10 cellular contexts compared by ENCODE assay signal in genomic region chr7:142939226-142939910, GRCh38. TPM values are rescaled to one million over a fixed set of nuclear protein-coding genes. Genes with fewer than 3 reads are reported as not detected.
DNase-seq lines count a peak whose midpoint lies in the region; ATAC-seq and TF ChIP-seq lines count a peak whose summit lies in the region.
"Had no signal": no experiment of that assay in that cellular context is flagged by ENCODE, and none has a peak within 500 bp of the region (broad histone marks: within the 10 kb centered on the region; RNA-seq: fewer than 3 reads in every experiment).

TSS of gene LLCFC1 (plus strand) at chr7:142939484. CDS start at chr7:142939622, 138 bp downstream.

- H3K4me3 Mint-ChIP-seq in activated naive CD8-positive, alpha-beta T cell treated with anti-CD3 and anti-CD28 coated beads for 36 hours: no peak within 1 kb of the TSS
- H3K4me3 Mint-ChIP-seq in activated naive CD8-positive, alpha-beta T cell treated with anti-CD3 and anti-CD28 coated beads, Interleukin-2, amount 50 U/mL, for 24 hours: no peak within 1 kb of the TSS
- no peak within 1 kb of the TSS for H3K4me3 Mint-ChIP-seq in endothelial cell (ENCODE audit: unreplicated experiment)
- H3K4me3 Mint-ChIP-seq: naive B cell had no signal

- no peaks in the 10 kb centered on the region for H3K9me3 ChIP-seq in stomach
- H3K9me3 ChIP-seq: adrenal gland had no signal

- no peaks in the 10 kb centered on the region for H3K27me3 Mint-ChIP-seq in activated naive CD8-positive, alpha-beta T cell treated with anti-CD3 and anti-CD28 coated beads for 36 hours
- H3K27me3 Mint-ChIP-seq in activated naive CD8-positive, alpha-beta T cell treated with anti-CD3 and anti-CD28 coated beads, Interleukin-2, amount 50 U/mL, for 24 hours: peaks cover 3% of the 10 kb centered on the region
- peaks cover 6% of the 10 kb centered on the region for H3K27me3 Mint-ChIP-seq in endothelial cell (ENCODE audit: unreplicated experiment)

- TF ChIP-seq CTCF in LNCaP clone FGC (IDR thresholded peaks at IDR 0.05; ENCODE audit: control insufficient read depth, extremely low read depth, insufficient read depth) (peak; percentile 54), endothelial cell (IDR thresholded peaks at IDR 0.05; ENCODE audit: unreplicated experiment) (no peak), stomach (IDR thresholded peaks at IDR 0.05) (peak in 4 of 7 experiments; percentile 25 to 39 (median 32))

- intact Hi-C loops in stomach (cut with DNase I; ENCODE audit: low total_unique reads): no loop called here
- intact Hi-C loops in Right ventricle myocardium inferior (cut with DNase I): no loop called here

- WGBS in stomach, 5 donors: 52 to 64% (median 57%) methylated on average over 10 of the region's 10 CpGs

- no peak within 1 kb of the TSS for H3K27ac ChIP-seq in stomach
- H3K27ac ChIP-seq: adrenal gland had no signal

- no peaks in the 10 kb centered on the region for H3K4me1 Mint-ChIP-seq in activated naive CD8-positive, alpha-beta T cell treated with anti-CD3 and anti-CD28 coated beads for 36 hours
- no peaks in the 10 kb centered on the region for H3K4me1 Mint-ChIP-seq in activated naive CD8-positive, alpha-beta T cell treated with anti-CD3 and anti-CD28 coated beads, Interleukin-2, amount 50 U/mL, for 24 hours
- peaks cover 26% of the 10 kb centered on the region for H3K4me1 Mint-ChIP-seq in endothelial cell (ENCODE audit: unreplicated experiment)

- no peak for TF ChIP-seq POLR2A in stomach (IDR thresholded peaks at IDR 0.05)

- peak; percentile 3 for DNase-seq in activated naive CD8-positive, alpha-beta T cell treated with anti-CD3 and anti-CD28 coated beads for 36 hours
- DNase-seq in activated naive CD8-positive, alpha-beta T cell treated with anti-CD3 and anti-CD28 coated beads, Interleukin-2, amount 50 U/mL, for 24 hours: no peak
- DNase-seq in LNCaP clone FGC (ENCODE audit: low read depth) (peak; percentile 15), endothelial cell (ENCODE audit: low spot score) (no peak), stomach (peak; percentile 50), kidney glomerular epithelial cell (lab: John Stamatoyannopoulos, UW) (no peak), Right ventricle myocardium inferior (ENCODE audit: missing footprints) (no peak)
- DNase-seq: adrenal gland, naive B cell had no signal

- no peaks in the 10 kb centered on the region for H3K27me3 ChIP-seq in stomach
- H3K27me3 ChIP-seq: adrenal gland had no signal

- no peak within 1 kb of the TSS for H3K27ac Mint-ChIP-seq in activated naive CD8-positive, alpha-beta T cell treated with anti-CD3 and anti-CD28 coated beads for 36 hours
- no peak within 1 kb of the TSS for H3K27ac Mint-ChIP-seq in activated naive CD8-positive, alpha-beta T cell treated with anti-CD3 and anti-CD28 coated beads, Interleukin-2, amount 50 U/mL, for 24 hours
- H3K27ac Mint-ChIP-seq in endothelial cell (ENCODE audit: unreplicated experiment): peak within 1 kb of the TSS; percentile 36

- H3K4me1 ChIP-seq in stomach: no peaks in the 10 kb centered on the region
- H3K4me1 ChIP-seq: adrenal gland had no signal

- H3K4me3 ChIP-seq in LNCaP clone FGC (ENCODE audit: low read depth, low read length) (no peak within 1 kb of the TSS), stomach (no peak within 1 kb of the TSS)
- H3K4me3 ChIP-seq: adrenal gland had no signal

- no peaks in the 10 kb centered on the region for H3K36me3 Mint-ChIP-seq in activated naive CD8-positive, alpha-beta T cell treated with anti-CD3 and anti-CD28 coated beads for 36 hours
- H3K36me3 Mint-ChIP-seq in activated naive CD8-positive, alpha-beta T cell treated with anti-CD3 and anti-CD28 coated beads, Interleukin-2, amount 50 U/mL, for 24 hours (ENCODE audit: low read depth): no peaks in the 10 kb centered on the region
- peaks cover 9% of the 10 kb centered on the region for H3K36me3 Mint-ChIP-seq in endothelial cell (ENCODE audit: low read depth, unreplicated experiment)

- H3K36me3 ChIP-seq in stomach: no peaks in the 10 kb centered on the region
- H3K36me3 ChIP-seq: adrenal gland had no signal

- no peak for TF ChIP-seq EP300 in stomach (IDR thresholded peaks at IDR 0.05)

- no peak for ATAC-seq in activated naive CD8-positive, alpha-beta T cell treated with anti-CD3 and anti-CD28 coated beads, Interleukin-2, amount 50 U/mL, for 24 hours
- no peak for ATAC-seq in GM21390 (IDR thresholded peaks at IDR 0.05; ENCODE audit: unreplicated experiment)
- no peak for ATAC-seq in Right ventricle myocardium inferior

- H3K9me3 Mint-ChIP-seq in activated naive CD8-positive, alpha-beta T cell treated with anti-CD3 and anti-CD28 coated beads for 36 hours: no peaks in the 10 kb centered on the region
- H3K9me3 Mint-ChIP-seq in activated naive CD8-positive, alpha-beta T cell treated with anti-CD3 and anti-CD28 coated beads, Interleukin-2, amount 50 U/mL, for 24 hours: no peaks in the 10 kb centered on the region
- H3K9me3 Mint-ChIP-seq in endothelial cell (ENCODE audit: unreplicated experiment): no peaks in the 10 kb centered on the region
- H3K9me3 Mint-ChIP-seq: naive B cell had no signal

RNA-seq across cellular contexts. Expression of gene LLCFC1, which starts in this region (rescaled TPM):
- total RNA-seq in activated naive CD8-positive, alpha-beta T cell treated with anti-CD3 and anti-CD28 coated beads for 36 hours: not detected
- total RNA-seq in endothelial cell (ENCODE audit: unreplicated experiment) (not detected), stomach (not detected), Right ventricle myocardium inferior (not detected)
- polyA plus RNA-seq in stomach: under 1 TPM in 1 of 3 donors, not detected in 2; 0.18 TPM
- total RNA-seq: adrenal gland had no signal
- polyA plus RNA-seq: adrenal gland had no signal

Comparison
In these comparisons a context has a peak if more than half of its experiments do, and no peak if none do; other contexts are left out.
1. Peak in DNase-seq in activated naive CD8-positive, alpha-beta T cell treated with anti-CD3 and anti-CD28 coated beads for 36 hours; RNA of the gene not detected or under 1 TPM.
2. Peak in DNase-seq in stomach; RNA of the gene not detected or under 1 TPM.